8 cellular contexts compared by ENCODE assay signal in the genomic region with DNA sequence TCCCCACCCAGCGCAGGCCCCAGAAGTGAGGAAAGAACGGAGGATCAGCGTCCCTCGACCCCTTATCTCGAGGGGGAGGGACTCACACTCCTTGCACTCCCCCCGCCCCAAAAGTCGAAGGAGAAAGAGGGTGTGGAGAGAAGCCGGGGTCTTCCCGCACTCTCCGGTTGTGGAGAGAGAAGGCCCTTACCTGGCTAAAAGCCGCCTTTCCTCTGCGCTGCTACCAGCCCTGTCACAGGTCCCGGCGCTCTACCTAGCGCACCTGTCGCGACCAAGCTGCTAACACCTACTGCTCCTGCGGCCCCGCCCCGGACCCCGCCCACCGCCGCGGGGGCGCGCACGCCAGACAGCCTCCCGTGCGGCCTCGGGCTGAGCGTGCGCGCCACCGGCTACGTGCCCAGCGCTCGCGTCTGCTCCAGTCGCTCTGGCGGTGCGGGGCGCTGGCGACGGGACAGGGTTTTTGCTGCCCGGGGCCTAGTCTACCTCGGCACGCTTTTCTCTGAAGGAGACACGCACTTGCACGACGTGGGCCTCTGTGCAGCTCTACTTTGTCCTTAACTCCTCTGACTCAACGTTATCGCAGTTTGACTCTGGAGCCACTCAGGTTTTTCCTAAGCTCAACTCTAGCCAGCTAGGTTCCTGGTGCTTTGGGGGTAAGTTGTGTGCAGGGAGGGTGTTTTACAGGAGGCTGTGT. TPM values are rescaled to one million over a fixed set of nuclear protein-coding genes. Genes with fewer than 3 reads are reported as not detected.
DNase-seq lines count a peak whose midpoint lies in the region; ATAC-seq, FAIRE-seq and TF ChIP-seq lines count a peak whose summit lies in the region.

Gene LIMA1 (minus strand): TSS at position 291 of the 694 bp plus-strand sequence. CDS start 34,769 bp downstream, outside the sequence.

- H3K4me1 ChIP-seq in mammary epithelial cell (ENCODE audit: insufficient read depth, low read length) (peaks cover 16% of the 10 kb centered on the region), iPS-20b (ENCODE audit: insufficient read depth, low read length) (peaks cover 4% of the 10 kb centered on the region; the same call in 1 of the 2 replicates), small intestine (ENCODE audit: control insufficient read depth in 2 of 2, insufficient read depth in 1 of 2, low read depth in 1 of 2, low read length in 1 of 2) (peaks cover 4 to 5% of the 10 kb centered on the region in 2 donors)

- under 1% methylated on average over 28 of the region's 52 CpGs for whole genome bisulfite sequencing in mammary epithelial cell (ENCODE audit: low coverage, missing lambda C conversion rate)
- WGBS in small intestine, 3 donors = 0% methylated on average over 45 to 52 of the region's 52 CpGs

- H3K27me3 ChIP-seq in WERI-Rb-1 (ENCODE audit: insufficient read depth, low read depth, severe bottlenecking) (no peaks in the 10 kb centered on the region), mammary epithelial cell (ENCODE audit: insufficient read depth, low read length) (no peaks in the 10 kb centered on the region), iPS-20b (ENCODE audit: insufficient read depth, low read length) (peaks cover 20% of the 10 kb centered on the region), small intestine (ENCODE audit: control insufficient read depth in 2 of 2, insufficient read depth in 2 of 2, low read length in 2 of 2) (no peaks in the 10 kb centered on the region)

- no peak for FAIRE-seq in small intestine (lab: Jason Lieb, UNC)

- CTCF ChIA-PET in mammary epithelial cell (lab: Charles Lee; ENCODE audit: low non-redundant PET) = no interaction called here

- H3K36me3 ChIP-seq in WERI-Rb-1 (no peaks in the 10 kb centered on the region), mammary epithelial cell (ENCODE audit: insufficient read depth, low read length) (no peaks in the 10 kb centered on the region), iPS-20b (ENCODE audit: insufficient read depth, low read depth, low read length) (no peaks in the 10 kb centered on the region), small intestine (ENCODE audit: control insufficient read depth in 2 of 2, insufficient read depth in 2 of 2, low read length in 2 of 2) (no peaks in the 10 kb centered on the region)

- peak; percentile 50; the same call in 1 of the 2 replicates for TF ChIP-seq CTCF in WERI-Rb-1 (IDR thresholded peaks at IDR 0.05; ENCODE audit: low read depth, low read length)
- peak; percentile 8 to 53 for TF ChIP-seq CTCF in mammary epithelial cell (conservative IDR thresholded peaks at IDR 0.05 in 1 of 2, IDR thresholded peaks at IDR 0.05 in 1 of 2; ENCODE audit: extremely low read depth in 1 of 2, insufficient read depth in 1 of 2, low read depth in 1 of 2, low read length in 2 of 2)

- H4K20me1 ChIP-seq in mammary epithelial cell (ENCODE audit: insufficient read depth, low read length) = no peaks in the 10 kb centered on the region

- peak within 1 kb of the TSS; percentile 93 for H3K4me2 ChIP-seq in mammary epithelial cell (ENCODE audit: insufficient read depth, low read depth, low read length)

- dilution Hi-C loops in mammary epithelial cell (cut with HindIII; ENCODE audit: low sequenced_read_pairs) = loop anchor here (5.0 kb wide), 1 partner anchor 76 kb away; no protein-coding TSS in a partner anchor

- H3K27ac ChIP-seq in WERI-Rb-1 (peak within 1 kb of the TSS; percentile 80), mammary epithelial cell (ENCODE audit: insufficient read depth, low read depth, low read length) (peak within 1 kb of the TSS; percentile 50), iPS-20b (ENCODE audit: low read length) (no peak within 1 kb of the TSS), small intestine (ENCODE audit: low read depth in 1 of 2, low read length in 1 of 2) (peak within 1 kb of the TSS; percentile 77 to 87)

- in situ Hi-C loops in mammary epithelial cell (cut with MboI; ENCODE audit: low sequenced_read_pairs in 2 of 2) = no loop called here

- ATAC-seq in GM18867 (IDR thresholded peaks at IDR 0.05; ENCODE audit: unreplicated experiment) = peak; percentile 93
- ATAC-seq in HG03103 (IDR thresholded peaks at IDR 0.05; ENCODE audit: low read depth, unreplicated experiment) = peak; percentile 71

- intact Hi-C loops in mammary epithelial cell (cut with micrococcal nuclease) = loop anchor here (1.0 kb wide), 2 partner anchors 36 to 61 kb away; no protein-coding TSS in a partner anchor

- no peaks in the 10 kb centered on the region for H3K9me3 ChIP-seq in WERI-Rb-1 (ENCODE audit: severe bottlenecking)
- no peaks in the 10 kb centered on the region for H3K9me3 ChIP-seq in mammary epithelial cell (replicated peaks; ENCODE audit: insufficient read depth, low read length)
- no peaks in the 10 kb centered on the region for H3K9me3 ChIP-seq in iPS-20b (ENCODE audit: insufficient read depth, low read depth, low read length)
- H3K9me3 ChIP-seq in small intestine (ENCODE audit: control insufficient read depth, low read depth) = no peaks in the 10 kb centered on the region

- BruUV-seq in mammary epithelial cell (replicated peaks; lab: Mats Ljungman, UMichigan) = no TSS peak

- peak within 1 kb of the TSS; percentile 97 for H2AFZ ChIP-seq in mammary epithelial cell (ENCODE audit: low read depth, low read length)

- H3K79me2 ChIP-seq in mammary epithelial cell (ENCODE audit: insufficient read depth, low read length) = peaks cover 20% of the 10 kb centered on the region

- H3K9ac ChIP-seq in mammary epithelial cell (ENCODE audit: insufficient read depth, low read length) = peak within 1 kb of the TSS; percentile 72
- H3K9ac ChIP-seq in iPS-20b (ENCODE audit: low read depth, low read length) = peak within 1 kb of the TSS; percentile 85

- H3K4me3 ChIP-seq in WERI-Rb-1 (ENCODE audit: low read depth, low read length) (peak within 1 kb of the TSS; percentile 65), mammary epithelial cell (replicated peaks in 1 of 3; ENCODE audit: insufficient read depth in 1 of 3, low read depth in 2 of 3, low read length in 3 of 3) (peak within 1 kb of the TSS; percentile 67 to 92 (median 80)), iPS-20b (ENCODE audit: low read length) (peak within 1 kb of the TSS; percentile 83), small intestine (ENCODE audit: low read depth in 1 of 2, low read length in 2 of 2) (peak within 1 kb of the TSS; percentile 59 to 85)

- DNase-seq in A172 (ENCODE audit: low spot score) = peak; percentile 61
- peak; percentile 93 for DNase-seq in NCI-H2196 (lab: John Stamatoyannopoulos, UW; ENCODE audit: unreplicated experiment)
- peak; percentile 91 for DNase-seq in WERI-Rb-1
- DNase-seq in mammary epithelial cell = peak; percentile 87
- DNase-seq in small intestine = peak; percentile 95

RNA-seq across cellular contexts. Expression of gene LIMA1, which starts in this region (rescaled TPM):
- 108 and 109 TPM in 2 replicates for total RNA-seq in A172 (2014; rRNA removed; shearing (Covaris generic))
- 100 to 1,000 TPM; 398 to 425 TPM for total RNA-seq in mammary epithelial cell
- polyA plus RNA-seq in mammary epithelial cell (167 TPM), small intestine (100 to 1,000 TPM in 2 of 3 donors, 10 to 100 TPM in 1; 89.7 to 125 (median 103) TPM)
- 210 TPM for polyA minus RNA-seq in mammary epithelial cell
